Comparison of ENCODE assay signal across 8 cellular contexts in the genomic region with DNA sequence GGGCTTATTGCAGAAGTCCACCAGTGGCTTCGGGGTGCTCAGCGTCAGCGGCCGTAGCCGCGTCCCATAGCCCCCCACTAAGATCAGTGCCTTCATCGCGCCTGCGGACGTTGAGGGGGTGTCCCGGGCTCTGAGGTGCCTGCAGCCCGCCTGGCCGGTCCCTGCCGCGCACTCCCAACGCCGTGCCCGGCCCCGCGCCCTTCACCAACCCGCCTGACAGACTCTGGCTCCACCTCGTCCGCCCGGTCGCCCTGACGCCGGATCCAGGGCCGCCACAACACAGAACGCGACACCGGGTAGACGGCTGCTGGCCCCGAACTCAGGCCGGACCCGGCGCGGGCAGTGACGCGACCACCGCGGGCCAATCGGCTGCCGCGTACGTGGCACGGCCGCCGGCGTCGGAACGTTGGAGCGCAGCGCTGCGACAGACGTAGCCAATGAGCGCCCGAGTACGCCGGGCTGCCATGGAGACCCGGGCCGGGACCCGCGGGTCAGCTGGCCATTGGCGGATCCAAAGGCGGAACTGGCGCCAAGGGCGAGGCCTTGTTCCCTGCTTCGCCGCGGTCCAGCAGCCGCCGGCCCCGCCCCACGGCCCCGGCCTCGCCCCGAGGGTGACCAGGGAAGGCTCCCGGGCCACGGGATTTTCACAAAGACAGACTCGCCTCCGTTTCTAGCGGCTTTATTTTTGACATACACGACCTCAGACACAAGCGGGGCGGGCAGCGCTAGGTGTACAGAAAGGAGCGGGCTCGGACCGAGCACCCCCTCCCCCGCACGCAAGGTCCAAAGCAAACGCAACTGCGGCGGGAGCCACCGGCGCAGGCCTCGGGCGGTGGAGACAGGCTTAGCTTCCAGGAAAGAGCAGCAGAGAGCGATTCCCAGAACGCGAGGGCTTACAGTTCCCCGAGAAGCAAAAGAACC. TPM values are rescaled to one million over a fixed set of nuclear protein-coding genes. Genes with fewer than 3 reads are reported as not detected.
DNase-seq lines count a peak whose midpoint lies in the region; ATAC-seq and TF ChIP-seq lines count a peak whose summit lies in the region.

TSS of gene GMPPB (minus strand) at position 321 of the 921 bp plus-strand sequence. CDS start at position 96, 225 bp downstream.

- H3K27ac Mint-ChIP-seq in mesothelial cell of epicardium, result peak within 1 kb of the TSS; percentile 100

- peaks cover 44% of the 10 kb centered on the region for H3K36me3 ChIP-seq in OCI-LY3 (replicated peaks; ENCODE audit: low read depth, low read length)

- H3K27me3 ChIP-seq in OCI-LY3 (ENCODE audit: low read depth, low read length), result no peaks in the 10 kb centered on the region

- peak within 1 kb of the TSS; percentile 93 for H3K4me3 ChIP-seq in OCI-LY3 (ENCODE audit: low read length)

- DNase-seq in DMS 273 (lab: John Stamatoyannopoulos, UW; ENCODE audit: unreplicated experiment) (peak; percentile 96), HuH-7.5 (ENCODE audit: low spot score) (peak; percentile 97), mesothelial cell of epicardium (ENCODE audit: low spot score in 2 of 2, unreplicated experiment in 2 of 2) (peak; percentile 89 to 92)
- DNase-seq in activated CD8-positive, alpha-beta memory T cell treated with anti-CD3 and anti-CD28 coated beads, Interleukin-2, amount 50 U/mL, for 4 hours, result peak; percentile 90
- peak; percentile 76 to 84 for DNase-seq in stimulated activated CD8-positive, alpha-beta memory T cell treated with anti-CD3 and anti-CD28 coated beads, Interleukin-15, amount 100 ng/mL, for 4 hours (ENCODE audit: low read depth in 2 of 2)

- H2AFZ ChIP-seq in OCI-LY3 (ENCODE audit: low read depth, low read length), result peak within 1 kb of the TSS; percentile 63

- peaks cover 17% of the 10 kb centered on the region for H3K4me1 ChIP-seq in OCI-LY3 (ENCODE audit: low read length)

- peaks cover 25% of the 10 kb centered on the region for H3K79me2 ChIP-seq in OCI-LY3 (ENCODE audit: low read length)

- H3K4me1 Mint-ChIP-seq in mesothelial cell of epicardium, result peaks cover 21% of the 10 kb centered on the region

- in situ Hi-C loops in endometrial microvascular endothelial cells (cut with HindIII; ENCODE audit: inconsistent ontology term, low pct_unique_long_range_greater_than_20kb, low sequenced_read_pairs), result no loop called here

- ATAC-seq in GM21526 (IDR thresholded peaks at IDR 0.05; ENCODE audit: low FRiP score, unreplicated experiment), result peak; percentile 65

- H3K4me3 Mint-ChIP-seq in mesothelial cell of epicardium, result peak within 1 kb of the TSS; percentile 95

- H3K4me2 ChIP-seq in OCI-LY3 (ENCODE audit: low read length), result peak within 1 kb of the TSS; percentile 94

- H3K9me3 Mint-ChIP-seq in mesothelial cell of epicardium, result no peaks in the 10 kb centered on the region

- no peak for TF ChIP-seq CTCF in OCI-LY3 (IDR thresholded peaks at IDR 0.05; ENCODE audit: low read depth, low read length)
- no peak for TF ChIP-seq CTCF in mesothelial cell of epicardium (IDR thresholded peaks at IDR 0.05; ENCODE audit: unreplicated experiment)

- no peaks in the 10 kb centered on the region for H3K27me3 Mint-ChIP-seq in mesothelial cell of epicardium (ENCODE audit: low read depth)

- no peaks in the 10 kb centered on the region for H3K9me3 ChIP-seq in OCI-LY3 (ENCODE audit: insufficient read depth, low read length)

- no peaks in the 10 kb centered on the region for H4K20me1 ChIP-seq in OCI-LY3 (ENCODE audit: insufficient read depth, low read length)

- H3K9ac ChIP-seq in OCI-LY3 (ENCODE audit: low read length), result peak within 1 kb of the TSS; percentile 98

- no peaks in the 10 kb centered on the region for H3K36me3 Mint-ChIP-seq in mesothelial cell of epicardium

- H3K27ac ChIP-seq in OCI-LY3 (ENCODE audit: low read length), result peak within 1 kb of the TSS; percentile 85

RNA-seq across cellular contexts. Expression of gene GMPPB, which starts in this region (rescaled TPM):
- total RNA-seq in endometrial microvascular endothelial cells (ENCODE audit: inconsistent ontology term) (48.2 TPM), mesothelial cell of epicardium (32.3 to 33.9 TPM (median 32.7 TPM) in 3 replicates)

Comparison
In these comparisons a context has a peak if more than half of its experiments do, and no peak if none do; other contexts are left out.
1. Peak in every context shown above with its lines: DNase-seq, ATAC-seq, H3K4me3 ChIP-seq and H3K27ac ChIP-seq.